2 cellular contexts compared by ENCODE assay signal in genomic region chr6:150588862-150589499, GRCh38.
TF ChIP-seq lines count a peak whose summit lies in the region.

No MANE protein-coding gene starts in this region.

TF ChIP-seq in HEK293, 187 proteins besides CTCF, POLR2A, EP300 and RAD21 (continued from another document):
- TF ChIP-seq ZNF510 (tag by site-specific recombination; IDR thresholded peaks at IDR 0.05; ENCODE audit: insufficient replicate concordance) (no peak), ZNF146 (tag by site-specific recombination; IDR thresholded peaks at IDR 0.05) (no peak), OSR2 (tag by site-specific recombination; IDR thresholded peaks at IDR 0.05) (no peak), WT1 (tag by site-specific recombination; IDR thresholded peaks at IDR 0.05) (no peak), ZBTB8A (tag by site-specific recombination; IDR thresholded peaks at IDR 0.05) (peak; percentile 77), ZNF791 (tag by site-specific recombination; IDR thresholded peaks at IDR 0.05) (no peak), ZFP3 (tag by site-specific recombination; IDR thresholded peaks at IDR 0.05; ENCODE audit: low read depth) (no peak), ZNF23 (tag by site-specific recombination; IDR thresholded peaks at IDR 0.05; ENCODE audit: borderline replicate concordance) (no peak), TSHZ1 (tag by site-specific recombination; IDR thresholded peaks at IDR 0.05; ENCODE audit: borderline replicate concordance) (no peak), ZBTB48 (tag by site-specific recombination; IDR thresholded peaks at IDR 0.05) (peak; percentile 17; the same call in 1 of the 2 replicates), FEZF1 (tag by site-specific recombination; IDR thresholded peaks at IDR 0.05) (peak; percentile 56), GLIS2 (tag by site-specific recombination; IDR thresholded peaks at IDR 0.05) (no peak), ZNF174 (tag by site-specific recombination; IDR thresholded peaks at IDR 0.05) (no peak), ZNF223 (tag by site-specific recombination; IDR thresholded peaks at IDR 0.05) (no peak)
TF ChIP-seq in HEK293: peak in this region for 4.

TF ChIP-seq in H1, 55 proteins besides CTCF, POLR2A, EP300 and RAD21 (continued from another document):
- no peak for TF ChIP-seq USF2 (IDR thresholded peaks at IDR 0.05; ENCODE audit: low read length)
- TF ChIP-seq BCL11A (IDR thresholded peaks at IDR 0.05; ENCODE audit: low read depth in 2 of 2, low read length in 2 of 2) = no peak
- TF ChIP-seq SP1 (IDR thresholded peaks at IDR 0.05; ENCODE audit: low read depth, low read length) = no peak
- no peak for TF ChIP-seq KDM4A (IDR thresholded peaks at IDR 0.05; ENCODE audit: low read depth, low read length, severe bottlenecking)
- TF ChIP-seq TAF7 (optimal IDR thresholded peaks at IDR 0.05; ENCODE audit: borderline replicate concordance, low read depth, low read length) = no peak
- no peak for TF ChIP-seq RBBP5 (IDR thresholded peaks at IDR 0.05; ENCODE audit: borderline replicate concordance, low read depth, low read length)
- TF ChIP-seq SAP30 (IDR thresholded peaks at IDR 0.05; ENCODE audit: insufficient read depth, insufficient replicate concordance, low read length) = no peak
- TF ChIP-seq SUZ12 (IDR thresholded peaks at IDR 0.05; ENCODE audit: low read length) = no peak
- TF ChIP-seq HDAC6 (IDR thresholded peaks at IDR 0.05; ENCODE audit: low read depth, low read length) = no peak
- no peak for TF ChIP-seq ASH2L (IDR thresholded peaks at IDR 0.05; ENCODE audit: low read length)
- no peak for TF ChIP-seq MAFK (IDR thresholded peaks at IDR 0.05; ENCODE audit: low read depth, low read length)
- TF ChIP-seq CHD7 (IDR thresholded peaks at IDR 0.05; ENCODE audit: insufficient replicate concordance, low read length) = no peak
- TF ChIP-seq GABPA (IDR thresholded peaks at IDR 0.05; ENCODE audit: borderline replicate concordance, insufficient read depth, low read length) = no peak
